In genomic region chr2:224940618-224941017, GRCh38 we compare ENCODE assay signal across 24 cellular contexts.
DNase-seq lines count a peak whose midpoint lies in the region; ATAC-seq and TF ChIP-seq lines count a peak whose summit lies in the region.
"Had no signal": no experiment of that assay in that cellular context is flagged by ENCODE, and none has a peak within 500 bp of the region (broad histone marks: within the 10 kb centered on the region; RNA-seq: fewer than 3 reads in every experiment).

No MANE protein-coding gene starts in this region.

- no peaks in the 10 kb centered on the region for H3K36me3 ChIP-seq in Loucy (ENCODE audit: insufficient read depth, low read length)
- H3K36me3 ChIP-seq in effector memory CD4-positive, alpha-beta T cell (ENCODE audit: control insufficient read depth, insufficient read depth, low read length): no peaks in the 10 kb centered on the region
- H3K36me3 ChIP-seq: adrenal gland, prostate gland, suprapubic skin had no signal

- TF ChIP-seq CTCF in Loucy (conservative IDR thresholded peaks at IDR 0.05; ENCODE audit: low read length): no peak

- ATAC-seq in activated T-cell treated with anti-CD3 and anti-CD28 coated beads, Interleukin-2, amount 50 U/mL, for 72 hours (replicated peaks in 1 of 2): peak; percentile 41 to 43
- no peak for ATAC-seq in activated naive CD8-positive, alpha-beta T cell treated with anti-CD3 and anti-CD28 coated beads, Interleukin-2, amount 10 ng/mL, durations not matched to agents 7 days and 5 days (ENCODE audit: low read depth)
- peak; percentile 62 for ATAC-seq in stimulated activated naive CD8-positive, alpha-beta T cell treated with anti-CD3 and anti-CD28 coated beads, Interleukin-15, amount 100 ng/mL, for 72 hours
- ATAC-seq in GM18511 (IDR thresholded peaks at IDR 0.05; ENCODE audit: unreplicated experiment): no peak
- ATAC-seq: HepG2, Panc1 had no signal

- peaks cover 75% of the 10 kb centered on the region for H3K4me1 ChIP-seq in Loucy (ENCODE audit: insufficient read depth, low read length, poor library complexity, severe bottlenecking)
- H3K4me1 ChIP-seq in effector memory CD4-positive, alpha-beta T cell (ENCODE audit: control insufficient read depth, insufficient read depth, low read length, poor library complexity, severe bottlenecking): peaks cover 34% of the 10 kb centered on the region
- H3K4me1 ChIP-seq: prostate gland had no signal

- no peaks in the 10 kb centered on the region for H3K27me3 ChIP-seq in Loucy (ENCODE audit: insufficient read depth, low read length, poor library complexity, severe bottlenecking)
- no peaks in the 10 kb centered on the region for H3K27me3 ChIP-seq in effector memory CD4-positive, alpha-beta T cell (replicated peaks; ENCODE audit: control insufficient read depth, insufficient read depth, low read length, poor library complexity, severe bottlenecking)
- H3K27me3 ChIP-seq: adrenal gland, suprapubic skin had no signal

- no peak for DNase-seq in activated T-cell treated with anti-CD3 and anti-CD28 coated beads, Interleukin-2, amount 50 U/mL, for 72 hours
- no peak for DNase-seq in activated T-cell treated with anti-CD3 and anti-CD28 coated beads, Interleukin-2, amount 50 U/mL, for 1 hour
- no peak for DNase-seq in activated naive CD8-positive, alpha-beta T cell treated with anti-CD3 and anti-CD28 coated beads, Interleukin-2, amount 10 ng/mL, durations not matched to agents 7 days and 5 days
- DNase-seq in stimulated activated naive CD8-positive, alpha-beta T cell treated with anti-CD3 and anti-CD28 coated beads, Interleukin-15, amount 100 ng/mL, for 72 hours: no peak
- DNase-seq in midbrain (lab: John Stamatoyannopoulos, UW): no peak
- no peak for DNase-seq in effector memory CD4-positive, alpha-beta T cell
- DNase-seq: ACHN; activated CD4-positive, alpha-beta T cell treated with anti-CD3 and anti-CD28 coated beads, Interleukin-2, amount 10 ng/mL, durations not matched to agents 7 days and 5 days; adrenal gland; C1 segment of cervical spinal cord; head of caudate nucleus; NCI-H1048; NCI-H1694 treated with DMSO at 0.1 percent for 48 hours; NCI-H2171; NCI-H524; NK-92 treated with Interleukin-12 subunit alpha and Interleukin-12 subunit beta, amount 100 ng/mL, for 24 hours; stimulated activated CD8-positive, alpha-beta memory T cell treated with anti-CD3 and anti-CD28 coated beads, Interleukin-4, amount 100 ng/mL, for 48 hours had no signal

- peaks cover 91% of the 10 kb centered on the region for H3K79me2 ChIP-seq in Loucy (ENCODE audit: insufficient read depth, low read length)

- H4K20me1 ChIP-seq in Loucy (ENCODE audit: insufficient read depth, low read length, poor library complexity, severe bottlenecking): peaks cover 4% of the 10 kb centered on the region

- H2AFZ ChIP-seq in Loucy (ENCODE audit: low read length): no peak overlapping the region

- no peak overlapping the region for H3K4me3 ChIP-seq in Loucy (ENCODE audit: low read length, poor library complexity, severe bottlenecking)
- H3K4me3 ChIP-seq in effector memory CD4-positive, alpha-beta T cell (ENCODE audit: insufficient read depth, low read depth, low read length, poor library complexity, severe bottlenecking): no peak overlapping the region
- H3K4me3 ChIP-seq: adrenal gland, prostate gland, suprapubic skin had no signal

- H3K27ac Mint-ChIP-seq in activated T-cell treated with anti-CD3 and anti-CD28 coated beads, Interleukin-2, amount 50 U/mL, for 72 hours: peak overlapping the region; percentile 88
- no peak overlapping the region for H3K27ac Mint-ChIP-seq in activated naive CD8-positive, alpha-beta T cell treated with anti-CD3 and anti-CD28 coated beads, Interleukin-2, amount 10 ng/mL, durations not matched to agents 7 days and 5 days
- H3K27ac Mint-ChIP-seq in stimulated activated naive CD8-positive, alpha-beta T cell treated with anti-CD3 and anti-CD28 coated beads, Interleukin-15, amount 100 ng/mL, for 72 hours: peak overlapping the region in 1 of 2 donors; percentile 52

- peaks cover 6 to 32% of the 10 kb centered on the region in 2 donors for H3K36me3 Mint-ChIP-seq in activated T-cell treated with anti-CD3 and anti-CD28 coated beads, Interleukin-2, amount 50 U/mL, for 72 hours (ENCODE audit: insufficient read depth in 2 of 2)
- H3K36me3 Mint-ChIP-seq in activated naive CD8-positive, alpha-beta T cell treated with anti-CD3 and anti-CD28 coated beads, Interleukin-2, amount 10 ng/mL, durations not matched to agents 7 days and 5 days: peaks cover 41% of the 10 kb centered on the region

- H3F3A ChIP-seq in Loucy (ENCODE audit: low read depth): no peaks in the 10 kb centered on the region

- no peaks in the 10 kb centered on the region for H3K9me2 ChIP-seq in Loucy (replicated peaks; ENCODE audit: low read depth, low read length)

- H3K27me3 Mint-ChIP-seq in activated T-cell treated with anti-CD3 and anti-CD28 coated beads, Interleukin-2, amount 50 U/mL, for 72 hours (ENCODE audit: low read depth): no peaks in the 10 kb centered on the region
- no peaks in the 10 kb centered on the region for H3K27me3 Mint-ChIP-seq in activated naive CD8-positive, alpha-beta T cell treated with anti-CD3 and anti-CD28 coated beads, Interleukin-2, amount 10 ng/mL, durations not matched to agents 7 days and 5 days
- H3K27me3 Mint-ChIP-seq in stimulated activated naive CD8-positive, alpha-beta T cell treated with anti-CD3 and anti-CD28 coated beads, Interleukin-15, amount 100 ng/mL, for 72 hours: no peaks in the 10 kb centered on the region
- H3K27me3 Mint-ChIP-seq: activated CD4-positive, alpha-beta T cell treated with anti-CD3 and anti-CD28 coated beads, Interleukin-2, amount 10 ng/mL, durations not matched to agents 7 days and 5 days had no signal

- H3K4me3 Mint-ChIP-seq in activated T-cell treated with anti-CD3 and anti-CD28 coated beads, Interleukin-2, amount 50 U/mL, for 72 hours: peak overlapping the region; percentile 70 to 93
- H3K4me3 Mint-ChIP-seq in activated naive CD8-positive, alpha-beta T cell treated with anti-CD3 and anti-CD28 coated beads, Interleukin-2, amount 10 ng/mL, durations not matched to agents 7 days and 5 days: peak overlapping the region; percentile 56
- peak overlapping the region; percentile 79 to 83 for H3K4me3 Mint-ChIP-seq in stimulated activated naive CD8-positive, alpha-beta T cell treated with anti-CD3 and anti-CD28 coated beads, Interleukin-15, amount 100 ng/mL, for 72 hours
- H3K4me3 Mint-ChIP-seq: activated CD4-positive, alpha-beta T cell treated with anti-CD3 and anti-CD28 coated beads, Interleukin-2, amount 10 ng/mL, durations not matched to agents 7 days and 5 days had no signal

- H3K4me2 ChIP-seq in Loucy (ENCODE audit: low read depth, low read length, poor library complexity, severe bottlenecking): peak overlapping the region; percentile 20

- H3K9me3 ChIP-seq in Loucy (ENCODE audit: insufficient read depth, low read depth, low read length): no peaks in the 10 kb centered on the region
- H3K9me3 ChIP-seq in effector memory CD4-positive, alpha-beta T cell (ENCODE audit: control insufficient read depth, low read length): no peaks in the 10 kb centered on the region
- H3K9me3 ChIP-seq: adrenal gland, prostate gland, suprapubic skin had no signal

- H3K9me3 Mint-ChIP-seq in activated T-cell treated with anti-CD3 and anti-CD28 coated beads, Interleukin-2, amount 50 U/mL, for 72 hours: no peaks in the 10 kb centered on the region
- H3K9me3 Mint-ChIP-seq in activated naive CD8-positive, alpha-beta T cell treated with anti-CD3 and anti-CD28 coated beads, Interleukin-2, amount 10 ng/mL, durations not matched to agents 7 days and 5 days: no peaks in the 10 kb centered on the region
- H3K9me3 Mint-ChIP-seq in stimulated activated naive CD8-positive, alpha-beta T cell treated with anti-CD3 and anti-CD28 coated beads, Interleukin-15, amount 100 ng/mL, for 72 hours: no peaks in the 10 kb centered on the region

- POLR2A ChIA-PET in activated naive CD8-positive, alpha-beta T cell treated with anti-CD3 and anti-CD28 coated beads, Interleukin-2, amount 10 ng/mL, durations not matched to agents 7 days and 5 days (lab: Charles Lee): interaction anchor here (0.6 to 10.9 kb wide), 5 partner anchors 9 to 112 kb away, joined by 3 to 172 read pairs (median 3); no protein-coding TSS in a partner anchor

- no peak overlapping the region for H3K9ac ChIP-seq in Loucy (ENCODE audit: low read depth, low read length, poor library complexity, severe bottlenecking)

- no peak overlapping the region for H3K27ac ChIP-seq in effector memory CD4-positive, alpha-beta T cell (ENCODE audit: insufficient read depth, low read length, poor library complexity, severe bottlenecking)
- H3K27ac ChIP-seq: adrenal gland, HL-60, prostate gland, suprapubic skin had no signal

- H3K4me1 Mint-ChIP-seq in activated T-cell treated with anti-CD3 and anti-CD28 coated beads, Interleukin-2, amount 50 U/mL, for 72 hours (ENCODE audit: low read depth): peaks cover 81% of the 10 kb centered on the region
- H3K4me1 Mint-ChIP-seq in activated naive CD8-positive, alpha-beta T cell treated with anti-CD3 and anti-CD28 coated beads, Interleukin-2, amount 10 ng/mL, durations not matched to agents 7 days and 5 days: peaks cover 54% of the 10 kb centered on the region
- peaks cover 73% of the 10 kb centered on the region for H3K4me1 Mint-ChIP-seq in stimulated activated naive CD8-positive, alpha-beta T cell treated with anti-CD3 and anti-CD28 coated beads, Interleukin-15, amount 100 ng/mL, for 72 hours

Comparison
In these comparisons a context has a peak if more than half of its experiments do, and no peak if none do; other contexts are left out.
1. ATAC-seq: peak in activated T-cell treated with anti-CD3 and anti-CD28 coated beads, Interleukin-2, amount 50 U/mL, for 72 hours (2 of 2) and stimulated activated naive CD8-positive, alpha-beta T cell treated with anti-CD3 and anti-CD28 coated beads, Interleukin-15, amount 100 ng/mL, for 72 hours (single experiment); none in activated naive CD8-positive, alpha-beta T cell treated with anti-CD3 and anti-CD28 coated beads, Interleukin-2, amount 10 ng/mL, durations not matched to agents 7 days and 5 days (single experiment) and GM18511 (single experiment).
2. Peak in every context shown above with its lines, with median percentiles within 50 percentile points of each other: H3K4me3 Mint-ChIP-seq.